ENCODE assay signal across 21 cellular contexts in the genomic region with DNA sequence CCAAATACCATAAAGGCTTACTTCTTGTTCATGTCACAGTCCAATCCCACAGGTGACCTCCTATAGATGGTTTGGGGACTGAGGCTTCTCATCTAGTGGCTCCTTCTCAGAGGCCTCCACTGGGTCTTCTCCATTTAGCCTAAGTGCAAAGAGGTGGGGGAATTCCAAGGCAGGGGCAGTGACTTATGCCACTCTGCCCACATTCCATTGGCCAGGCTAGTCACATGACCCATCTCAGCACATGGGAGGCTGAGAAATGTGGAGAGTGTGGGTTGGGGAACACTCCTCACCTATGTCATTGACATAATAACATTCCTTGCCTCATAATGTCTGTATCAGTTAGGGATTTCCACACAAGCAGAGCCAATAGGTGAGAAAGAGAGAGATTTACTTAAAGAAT.
"Had no signal": no experiment of that assay in that cellular context is flagged by ENCODE, and none has a peak within 500 bp of the region (broad histone marks: within the 10 kb centered on the region; RNA-seq: fewer than 3 reads in every experiment).

No MANE protein-coding gene starts in this region.

- H3K4me3 Mint-ChIP-seq: activated B cell treated with CpG ODN at 0.5 μM for 24 hours; activated naive CD4-positive, alpha-beta T cell treated with anti-CD3 and anti-CD28 coated beads, Interleukin-2, amount 10 ng/mL, durations not matched to agents 7 days and 5 days; activated T-cell treated with anti-CD3 and anti-CD28 coated beads, Interleukin-2, amount 50 U/mL, for 24 hours; natural killer cell; T-helper 1 cell treated with Interleukin-12 subunit alpha and Interleukin-12 subunit beta and Interleukin-4 antibody, amounts not matched to agents 30 μg/mL and 1 μg/mL, for 36 hours had no signal

- H3K27ac Mint-ChIP-seq: activated B cell treated with CpG ODN at 0.5 μM for 24 hours; activated naive CD4-positive, alpha-beta T cell treated with anti-CD3 and anti-CD28 coated beads, Interleukin-2, amount 10 ng/mL, durations not matched to agents 7 days and 5 days; activated T-cell treated with anti-CD3 and anti-CD28 coated beads, Interleukin-2, amount 50 U/mL, for 24 hours; natural killer cell; progenitor cell of endocrine pancreas; T-helper 1 cell treated with Interleukin-12 subunit alpha and Interleukin-12 subunit beta and Interleukin-4 antibody, amounts not matched to agents 30 μg/mL and 1 μg/mL, for 36 hours had no signal

- H3K27me3 Mint-ChIP-seq: activated T-cell treated with anti-CD3 and anti-CD28 coated beads, Interleukin-2, amount 50 U/mL, for 24 hours had no signal

- DNase-seq: activated B cell treated with CpG ODN at 0.5 μM for 24 hours; activated CD4-positive, alpha-beta T cell treated with anti-CD3 and anti-CD28 coated beads for 48 hours; activated naive CD4-positive, alpha-beta T cell treated with anti-CD3 and anti-CD28 coated beads, Interleukin-2, amount 10 ng/mL, durations not matched to agents 7 days and 5 days; activated T-cell treated with anti-CD3 and anti-CD28 coated beads, Interleukin-2, amount 50 U/mL, for 24 hours; anterior cingulate cortex; body of pancreas; cortex of kidney; head of caudate nucleus; hypothalamus; midbrain; natural killer cell; retina; sigmoid colon; stimulated activated CD4-positive, alpha-beta T cell treated with anti-CD3 and anti-CD28 coated beads, Interleukin-4, amount 100 ng/mL, for 4 hours; T1000; testis; trophoblast cell; uterus had no signal

- ATAC-seq: body of pancreas, gastroesophageal sphincter, natural killer cell had no signal

- H3K9me3 Mint-ChIP-seq: activated B cell treated with CpG ODN at 0.5 μM for 24 hours; activated T-cell treated with anti-CD3 and anti-CD28 coated beads, Interleukin-2, amount 50 U/mL, for 24 hours; natural killer cell; T-helper 1 cell treated with Interleukin-12 subunit alpha and Interleukin-12 subunit beta and Interleukin-4 antibody, amounts not matched to agents 30 μg/mL and 1 μg/mL, for 36 hours had no signal

- H3K4me1 Mint-ChIP-seq: activated B cell treated with CpG ODN at 0.5 μM for 24 hours; activated naive CD4-positive, alpha-beta T cell treated with anti-CD3 and anti-CD28 coated beads, Interleukin-2, amount 10 ng/mL, durations not matched to agents 7 days and 5 days; natural killer cell had no signal

- H3K36me3 Mint-ChIP-seq: activated naive CD4-positive, alpha-beta T cell treated with anti-CD3 and anti-CD28 coated beads, Interleukin-2, amount 10 ng/mL, durations not matched to agents 7 days and 5 days; natural killer cell had no signal
